In genomic region chr12:68113644-68114043, GRCh38 we compare ENCODE assay signal across 10 cellular contexts. TPM values are rescaled to one million over a fixed set of nuclear protein-coding genes. Genes with fewer than 3 reads are reported as not detected.
DNase-seq lines count a peak whose midpoint lies in the region; ATAC-seq and TF ChIP-seq lines count a peak whose summit lies in the region.
"Had no signal": no experiment of that assay in that cellular context is flagged by ENCODE, and none has a peak within 500 bp of the region (broad histone marks: within the 10 kb centered on the region; RNA-seq: fewer than 3 reads in every experiment).

No MANE protein-coding gene starts in this region.

- CTCF ChIA-PET in naive thymus-derived CD4-positive, alpha-beta T cell (lab: Charles Lee), result interaction anchor here (0.6 to 1.3 kb wide), 4 partner anchors 62 to 202 kb away, joined by 3 read pairs; no protein-coding TSS in a partner anchor

- DNase-seq in D341Med (ENCODE audit: low spot score) (peak; percentile 54), globus pallidus (ENCODE audit: low spot score) (no peak), lower leg skin (ENCODE audit: low spot score in 2 of 2) (no peak), middle frontal gyrus (ENCODE audit: extremely low spot score, low spot score) (no peak)
- DNase-seq in activated T-cell treated with anti-CD3 and anti-CD28 coated beads, Interleukin-2, amount 50 U/mL, for 72 hours, result peak; percentile 58 to 64
- peak in 6 of 9 donors; percentile 5 to 28 (median 21) for DNase-seq in naive thymus-derived CD4-positive, alpha-beta T cell
- DNase-seq: Right ventricle myocardium superior had no signal

- H3K4me3 Mint-ChIP-seq in activated T-cell treated with anti-CD3 and anti-CD28 coated beads, Interleukin-2, amount 50 U/mL, for 72 hours, result no peak overlapping the region
- H3K4me3 Mint-ChIP-seq in naive thymus-derived CD4-positive, alpha-beta T cell, result no peak overlapping the region

- no peaks in the 10 kb centered on the region for H3K36me3 Mint-ChIP-seq in activated T-cell treated with anti-CD3 and anti-CD28 coated beads, Interleukin-2, amount 50 U/mL, for 72 hours (ENCODE audit: insufficient read depth in 2 of 2)
- H3K36me3 Mint-ChIP-seq in naive thymus-derived CD4-positive, alpha-beta T cell, result peaks cover 0 to 15% (median 0%) of the 10 kb centered on the region in 5 donors

- intact Hi-C loops in naive thymus-derived CD4-positive, alpha-beta T cell (cut with micrococcal nuclease), result loop anchor here in 1 of 2 donors (1.0 to 2.0 kb wide), 3 partner anchors 61 to 204 kb away; no protein-coding TSS in a partner anchor
- intact Hi-C loops in lower leg skin (cut with DNase I; ENCODE audit: low total_unique reads), result no loop called here

- H3K27ac ChIP-seq in naive thymus-derived CD4-positive, alpha-beta T cell (ENCODE audit: low read depth, low read length), result no peak overlapping the region
- H3K27ac ChIP-seq: epithelial cell of prostate had no signal

- no peaks in the 10 kb centered on the region for H3K27me3 Mint-ChIP-seq in activated T-cell treated with anti-CD3 and anti-CD28 coated beads, Interleukin-2, amount 50 U/mL, for 72 hours (ENCODE audit: low read depth)
- no peaks in the 10 kb centered on the region for H3K27me3 Mint-ChIP-seq in naive thymus-derived CD4-positive, alpha-beta T cell

- no peak overlapping the region for H3K27ac Mint-ChIP-seq in activated T-cell treated with anti-CD3 and anti-CD28 coated beads, Interleukin-2, amount 50 U/mL, for 72 hours
- peak overlapping the region in 1 of 9 donors; percentile 28 for H3K27ac Mint-ChIP-seq in naive thymus-derived CD4-positive, alpha-beta T cell

- POLR2A ChIA-PET in naive thymus-derived CD4-positive, alpha-beta T cell (lab: Charles Lee), result interaction anchor here (0.9 kb wide), 1 partner anchor 9 kb away, joined by 4 read pairs; no protein-coding TSS in a partner anchor

- H3K36me3 ChIP-seq in naive thymus-derived CD4-positive, alpha-beta T cell (ENCODE audit: control insufficient read depth in 2 of 3, insufficient read depth in 3 of 3, low read length in 3 of 3), result no peaks in the 10 kb centered on the region

- H3K4me1 Mint-ChIP-seq in activated T-cell treated with anti-CD3 and anti-CD28 coated beads, Interleukin-2, amount 50 U/mL, for 72 hours (ENCODE audit: low read depth), result peaks cover 25% of the 10 kb centered on the region
- peaks cover 8 to 41% (median 14%) of the 10 kb centered on the region in 7 donors for H3K4me1 Mint-ChIP-seq in naive thymus-derived CD4-positive, alpha-beta T cell

- no peaks in the 10 kb centered on the region for H3K27me3 ChIP-seq in naive thymus-derived CD4-positive, alpha-beta T cell (ENCODE audit: control insufficient read depth in 2 of 2, insufficient read depth in 2 of 2, low read length in 2 of 2)

- peak; percentile 35; the same call in 1 of the 2 replicates for TF ChIP-seq CTCF in LNCAP (IDR thresholded peaks at IDR 0.05)
- no peak for TF ChIP-seq CTCF in lower leg skin (IDR thresholded peaks at IDR 0.05)

- H3K9me3 ChIP-seq in naive thymus-derived CD4-positive, alpha-beta T cell (ENCODE audit: control insufficient read depth in 2 of 3, low read length in 3 of 3), result no peaks in the 10 kb centered on the region

- H3K9me3 Mint-ChIP-seq in activated T-cell treated with anti-CD3 and anti-CD28 coated beads, Interleukin-2, amount 50 U/mL, for 72 hours, result no peaks in the 10 kb centered on the region
- peaks cover 0 to 3% (median 0%) of the 10 kb centered on the region in 11 donors for H3K9me3 Mint-ChIP-seq in naive thymus-derived CD4-positive, alpha-beta T cell

- H3K4me1 ChIP-seq in naive thymus-derived CD4-positive, alpha-beta T cell (ENCODE audit: control insufficient read depth in 2 of 2, insufficient read depth in 2 of 2, low read length in 2 of 2), result peaks cover 0 to 27% of the 10 kb centered on the region in 2 donors

- H3K4me3 ChIP-seq in naive thymus-derived CD4-positive, alpha-beta T cell (ENCODE audit: low read length), result no peak overlapping the region
- H3K4me3 ChIP-seq in lower leg skin (ENCODE audit: low read depth, poor library complexity, severe bottlenecking), result no peak overlapping the region

- TF ChIP-seq POLR2A in lower leg skin (IDR thresholded peaks at IDR 0.05), result no peak

- 71 to 86% methylated on average over 1 of the region's 1 CpG for WGBS in lower leg skin, 2 donors

- ATAC-seq in activated T-cell treated with anti-CD3 and anti-CD28 coated beads, Interleukin-2, amount 50 U/mL, for 72 hours (replicated peaks in 1 of 2), result peak; percentile 48 to 54
- ATAC-seq in naive thymus-derived CD4-positive, alpha-beta T cell, result peak; percentile 55
- ATAC-seq in GM18861 (IDR thresholded peaks at IDR 0.05; ENCODE audit: unreplicated experiment), result no peak

RNA-seq across cellular contexts. Expression of gene IFNG, which starts 45.9 kb away (rescaled TPM):
- total RNA-seq in activated T-cell treated with anti-CD3 and anti-CD28 coated beads, Interleukin-2, amount 50 U/mL, for 72 hours, result 10 to 100 TPM; 34.3 to 77.1 TPM
- 10 to 100 TPM in 2 of 5 experiments, 1 to 10 TPM in 1, under 1 TPM in 2; 0.38 to 52.6 (median 1.1) TPM for total RNA-seq in naive thymus-derived CD4-positive, alpha-beta T cell
- polyA plus RNA-seq in naive thymus-derived CD4-positive, alpha-beta T cell, result not detected
- not detected for total RNA-seq in lower leg skin
- total RNA-seq: Right ventricle myocardium superior had no signal

Comparison
In these comparisons a context has a peak if more than half of its experiments do, and no peak if none do; other contexts are left out.
1. DNase-seq: peak in D341Med (single experiment), activated T-cell treated with anti-CD3 and anti-CD28 coated beads, Interleukin-2, amount 50 U/mL, for 72 hours (2 of 2) and naive thymus-derived CD4-positive, alpha-beta T cell (6 of 9); none in globus pallidus (single experiment), lower leg skin (0 of 2) and middle frontal gyrus (single experiment).